9 cellular contexts compared by ENCODE assay signal in genomic region chr11:110867951-110868350, GRCh38.
"Had no signal": no experiment of that assay in that cellular context is flagged by ENCODE, and none has a peak within 500 bp of the region (broad histone marks: within the 10 kb centered on the region; RNA-seq: fewer than 3 reads in every experiment).

No MANE protein-coding gene starts in this region.

- ATAC-seq: GM23338, HCT116 had no signal

- H3K4me3 ChIP-seq: GM23248, GM23338, HAP-1 had no signal

- H3K27ac Mint-ChIP-seq: GM23338, H9, HFFc6 had no signal

- H2AFZ ChIP-seq: GM23248, GM23338 had no signal

- H3K36me3 ChIP-seq: HAP-1 had no signal

- H3K9me3 ChIP-seq: HAP-1 had no signal

- H3K27ac ChIP-seq: GM23248 had no signal

- H3K9me3 Mint-ChIP-seq: GM23338, H9, HFFc6 had no signal

- H3K4me1 ChIP-seq: HAP-1 had no signal

- DNase-seq: GM23248, GOT3, H7, H9, HCEC 1CT, HFFc6 had no signal

- H3K4me2 ChIP-seq: GM23338 had no signal
